9 cellular contexts compared by ENCODE assay signal in genomic region chr19:11853358-11853757, GRCh38. TPM values are rescaled to one million over a fixed set of nuclear protein-coding genes. Genes with fewer than 3 reads are reported as not detected.
"Had no signal": no experiment of that assay in that cellular context is flagged by ENCODE, and none has a peak within 500 bp of the region (broad histone marks: within the 10 kb centered on the region; RNA-seq: fewer than 3 reads in every experiment).

No MANE protein-coding gene starts in this region.

- FAIRE-seq: HepG2, HTR-8/SVneo had no signal

- H3K4me2 ChIP-seq: KMS-11 had no signal

- H3K9ac ChIP-seq: KMS-11 had no signal

- H3K27ac ChIP-seq: HL-60, KMS-11 had no signal

- DNase-seq: IMR-90, KBM-7, KG1 had no signal

- ATAC-seq: HepG2 had no signal

RNA-seq across cellular contexts. Expression of gene ZNF439, which starts 4.8 kb away (rescaled TPM):
- total RNA-seq: HT-29, HT1080 had no signal

RNA-seq across cellular contexts. Expression of gene ZNF69, which starts 34.2 kb away (rescaled TPM):
- total RNA-seq: HT1080 had no signal

RNA-seq across cellular contexts. Expression of gene ZNF491, which starts 55.0 kb away (rescaled TPM):
- total RNA-seq: HT-29 had no signal
